9 cellular contexts compared by ENCODE assay signal in genomic region chr2:75200140-75200985, GRCh38. TPM values are rescaled to one million over a fixed set of nuclear protein-coding genes. Genes with fewer than 3 reads are reported as not detected.
DNase-seq lines count a peak whose midpoint lies in the region; ATAC-seq and TF ChIP-seq lines count a peak whose summit lies in the region.
"Had no signal": no experiment of that assay in that cellular context is flagged by ENCODE, and none has a peak within 500 bp of the region (broad histone marks: within the 10 kb centered on the region; RNA-seq: fewer than 3 reads in every experiment).

No MANE protein-coding gene starts in this region.

- H3K4me3 ChIP-seq in colonic mucosa (peak overlapping the region; percentile 25), left lung (peak overlapping the region; percentile 8 to 24)

- H3K27ac Mint-ChIP-seq in activated CD4-positive, alpha-beta T cell treated with anti-CD3 and anti-CD28 coated beads, Interleukin-2, amount 10 ng/mL, durations not matched to agents 24 days and 14 days = no peak overlapping the region

- H3K36me3 ChIP-seq in colonic mucosa (no peaks in the 10 kb centered on the region), left lung (no peaks in the 10 kb centered on the region)

- no peaks in the 10 kb centered on the region for H3K9me3 ChIP-seq in colonic mucosa
- no peaks in the 10 kb centered on the region for H3K9me3 ChIP-seq in left lung

- H3K27ac ChIP-seq in colonic mucosa (no peak overlapping the region), left lung (no peak overlapping the region)
- H3K27ac ChIP-seq: VCaP had no signal

- intact Hi-C loops in activated CD4-positive, alpha-beta T cell treated with anti-CD3 and anti-CD28 coated beads, Interleukin-2, amount 10 ng/mL, durations not matched to agents 24 days and 14 days (cut with micrococcal nuclease) = no loop called here
- intact Hi-C loops in colonic mucosa (cut with DNase I) (no loop called here), left lung (cut with DNase I) (no loop called here)

- no peak overlapping the region for H3K9ac ChIP-seq in colonic mucosa (ENCODE audit: low read depth in 2 of 2, low read length in 2 of 2)

- H3K4me1 Mint-ChIP-seq in activated CD4-positive, alpha-beta T cell treated with anti-CD3 and anti-CD28 coated beads, Interleukin-2, amount 10 ng/mL, durations not matched to agents 24 days and 14 days = peaks cover 2% of the 10 kb centered on the region

- H3K9me3 Mint-ChIP-seq in activated CD4-positive, alpha-beta T cell treated with anti-CD3 and anti-CD28 coated beads, Interleukin-2, amount 10 ng/mL, durations not matched to agents 24 days and 14 days = no peaks in the 10 kb centered on the region

- peaks cover 65% of the 10 kb centered on the region for H3K27me3 Mint-ChIP-seq in activated CD4-positive, alpha-beta T cell treated with anti-CD3 and anti-CD28 coated beads, Interleukin-2, amount 10 ng/mL, durations not matched to agents 24 days and 14 days

- no peaks in the 10 kb centered on the region for H3K36me3 Mint-ChIP-seq in activated CD4-positive, alpha-beta T cell treated with anti-CD3 and anti-CD28 coated beads, Interleukin-2, amount 10 ng/mL, durations not matched to agents 24 days and 14 days (ENCODE audit: low read depth)

- H3K4me1 ChIP-seq in colonic mucosa (no peaks in the 10 kb centered on the region), left lung (peaks cover 8 to 22% of the 10 kb centered on the region in 2 donors)

- H3K27me3 ChIP-seq in colonic mucosa (peaks cover 51% of the 10 kb centered on the region), left lung (peaks cover 33 to 76% of the 10 kb centered on the region in 2 donors)

- DNase-seq in activated CD4-positive, alpha-beta T cell treated with anti-CD3 and anti-CD28 coated beads, Interleukin-2, amount 50 U/mL, for 48 hours = peak; percentile 5 to 6
- no peak for DNase-seq in activated CD4-positive, alpha-beta T cell treated with anti-CD3 and anti-CD28 coated beads, Interleukin-2, amount 10 ng/mL, durations not matched to agents 24 days and 14 days
- DNase-seq in NCI-H345 treated with DMSO at 0.1 percent for 48 hours (lab: John Stamatoyannopoulos, UW; ENCODE audit: unreplicated experiment) = peak; percentile 77
- no peak for DNase-seq in colonic mucosa
- DNase-seq in left lung = peak in 1 of 2 donors; percentile 86
- peak; percentile 8 for DNase-seq in stromal cell of bone marrow (ENCODE audit: low read depth)

- H3K4me3 Mint-ChIP-seq in activated CD4-positive, alpha-beta T cell treated with anti-CD3 and anti-CD28 coated beads, Interleukin-2, amount 10 ng/mL, durations not matched to agents 24 days and 14 days = no peak overlapping the region

- no peak for TF ChIP-seq CTCF in colonic mucosa (IDR thresholded peaks at IDR 0.05)
- TF ChIP-seq CTCF in left lung (IDR thresholded peaks at IDR 0.05) = no peak

- ATAC-seq in left lung (peak; percentile 88), GM21825 (IDR thresholded peaks at IDR 0.05; ENCODE audit: unreplicated experiment) (no peak), HG03039 (IDR thresholded peaks at IDR 0.05; ENCODE audit: unreplicated experiment) (no peak)

RNA-seq across cellular contexts. Expression of gene TACR1, which starts 1.0 kb away (rescaled TPM):
- not detected in 2 replicates for total RNA-seq in activated CD4-positive, alpha-beta T cell treated with anti-CD3 and anti-CD28 coated beads, Interleukin-2, amount 10 ng/mL, durations not matched to agents 24 days and 14 days
- total RNA-seq in colonic mucosa (under 1 TPM in 1 of 2 donors, not detected in 1; 0.37 TPM), left lung (under 1 TPM; 0.09 to 0.37 TPM)

Comparison
In these comparisons a context has a peak if more than half of its experiments do, and no peak if none do; other contexts are left out.
1. DNase-seq: peak in activated CD4-positive, alpha-beta T cell treated with anti-CD3 and anti-CD28 coated beads, Interleukin-2, amount 50 U/mL, for 48 hours (2 of 2), NCI-H345 treated with DMSO at 0.1 percent for 48 hours (single experiment) and stromal cell of bone marrow (single experiment); none in activated CD4-positive, alpha-beta T cell treated with anti-CD3 and anti-CD28 coated beads, Interleukin-2, amount 10 ng/mL, durations not matched to agents 24 days and 14 days (single experiment) and colonic mucosa (single experiment).